ENCODE assay signal across 8 cellular contexts in the genomic region with DNA sequence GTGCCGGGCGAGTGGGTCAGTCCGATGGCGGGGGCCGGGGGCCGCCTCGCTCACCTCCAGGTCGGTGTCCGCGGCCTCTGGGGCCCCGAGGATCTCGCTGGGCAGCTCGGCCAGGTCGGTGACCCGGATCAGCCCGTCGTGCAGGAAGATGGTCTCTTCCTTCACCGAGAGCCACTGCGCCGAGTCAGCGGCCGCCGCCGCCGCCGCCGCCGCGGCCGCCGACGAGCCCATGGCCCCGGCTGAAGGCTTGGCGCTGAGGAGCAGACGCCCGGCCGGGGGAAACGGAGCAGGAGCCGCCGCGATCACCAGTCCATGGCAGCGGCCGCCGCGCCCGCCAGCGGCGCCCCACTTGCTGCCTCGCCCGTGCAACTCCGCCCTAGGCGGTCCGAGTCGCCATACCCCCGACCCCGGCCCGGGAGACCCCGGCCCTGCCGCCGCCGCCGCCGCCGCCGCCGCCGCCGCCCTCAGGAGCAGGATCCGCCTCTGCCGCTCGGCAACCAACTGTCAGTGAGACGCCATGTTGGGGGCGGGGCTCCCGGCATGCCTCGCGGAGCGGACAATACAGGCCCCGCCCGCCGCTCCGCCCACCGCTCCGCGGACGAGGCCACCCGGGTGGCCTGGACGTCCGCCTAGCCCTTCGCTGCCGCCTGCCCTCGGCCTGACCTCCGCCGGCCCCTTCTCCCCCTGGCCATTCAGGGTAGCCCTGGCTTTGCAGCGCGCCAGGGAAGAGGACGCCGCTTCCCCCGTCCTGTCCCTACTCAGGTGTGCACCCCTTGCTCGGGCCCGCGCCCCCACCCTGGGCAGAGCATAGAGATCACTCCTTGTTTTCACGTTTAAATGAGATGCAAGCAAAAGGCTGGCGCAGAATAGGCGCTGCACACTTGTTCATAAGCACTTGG. TPM values are rescaled to one million over a fixed set of nuclear protein-coding genes. Genes with fewer than 3 reads are reported as not detected.
DNase-seq lines count a peak whose midpoint lies in the region; TF ChIP-seq lines count a peak whose summit lies in the region.

A gene with protein sequence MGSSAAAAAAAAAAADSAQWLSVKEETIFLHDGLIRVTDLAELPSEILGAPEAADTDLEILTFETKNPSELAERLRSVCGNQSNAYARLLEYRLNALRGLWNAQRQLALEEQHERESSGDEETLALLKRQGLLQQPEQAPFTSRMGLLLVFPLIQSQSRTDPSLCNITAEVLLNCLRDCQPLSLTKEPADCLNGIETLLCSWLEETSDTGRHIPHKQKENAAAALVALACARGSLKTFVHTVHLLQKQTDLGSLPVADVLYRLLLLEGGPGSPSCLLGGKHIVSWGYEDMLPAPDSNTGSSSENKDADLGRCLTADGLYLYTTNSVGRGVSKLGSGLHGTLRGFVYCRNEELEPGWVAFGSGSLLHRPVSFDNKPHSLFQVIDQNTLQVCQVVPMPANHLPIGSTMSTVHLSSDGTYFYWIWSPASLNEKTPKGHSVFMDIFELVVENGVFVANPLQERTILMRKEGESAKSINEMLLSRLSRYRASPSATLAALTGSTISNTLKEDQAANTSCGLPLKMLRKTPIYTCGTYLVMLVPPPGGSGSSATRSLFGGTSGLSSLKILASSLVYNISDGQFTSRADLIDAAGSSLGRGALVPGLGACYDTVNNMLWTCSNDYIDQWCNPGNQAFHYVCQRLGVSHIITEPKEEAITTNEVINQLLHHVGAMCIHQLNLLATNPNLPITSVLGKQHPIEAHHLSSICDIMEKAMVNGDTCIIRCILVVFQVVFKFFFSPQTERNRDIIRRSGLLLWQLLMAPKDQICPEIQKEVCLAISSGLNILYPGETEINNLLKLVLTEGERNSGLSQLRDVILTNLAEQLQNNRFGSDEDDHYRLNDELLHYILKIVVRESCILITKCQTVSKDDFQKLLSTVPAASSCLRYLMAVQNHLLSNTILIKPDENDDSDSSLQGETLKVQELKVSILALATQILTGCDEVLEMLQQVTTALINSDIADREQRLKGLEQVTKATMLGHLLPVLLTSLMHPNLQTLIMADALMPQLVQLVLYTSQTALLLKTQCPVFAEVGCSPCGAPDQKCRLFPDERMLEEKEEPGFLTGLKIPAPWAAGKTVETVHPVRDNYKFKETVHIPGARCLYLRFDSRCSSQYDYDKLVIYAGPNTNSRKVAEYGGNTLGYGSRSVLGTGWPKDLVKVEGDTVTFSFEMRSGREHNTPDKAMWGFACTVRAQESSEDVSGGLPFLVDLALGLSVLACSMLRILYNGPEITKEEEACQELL (N-terminal part only) (minus strand): TSS at position 534 of the 899 bp plus-strand sequence. CDS start 303 bp downstream, at position 231.

- peak within 1 kb of the TSS; percentile 93 for H3K27ac ChIP-seq in substantia nigra (ENCODE audit: low read depth, low read length, poor library complexity, severe bottlenecking)

- peak within 1 kb of the TSS; percentile 96 for H3K4me3 Mint-ChIP-seq in activated naive CD4-positive, alpha-beta T cell treated with anti-CD3 and anti-CD28 coated beads for 36 hours

- intact Hi-C loops in activated naive CD4-positive, alpha-beta T cell treated with anti-CD3 and anti-CD28 coated beads for 36 hours (cut with micrococcal nuclease), result loop anchor here (1.0 to 10.0 kb wide), 3 partner anchors 27 to 540 kb away; partner anchors contain the start of genes MAPKAPK5 and RPL6

- H3K27ac Mint-ChIP-seq in activated naive CD4-positive, alpha-beta T cell treated with anti-CD3 and anti-CD28 coated beads for 36 hours, result peak within 1 kb of the TSS; percentile 80

- no peaks in the 10 kb centered on the region for H3K36me3 Mint-ChIP-seq in activated naive CD4-positive, alpha-beta T cell treated with anti-CD3 and anti-CD28 coated beads for 36 hours (ENCODE audit: low read depth)

- CTCF ChIA-PET in HEK293T (lab: Yijun Ruan, JAX), result no interaction called here
- CTCF ChIA-PET in activated naive CD4-positive, alpha-beta T cell treated with anti-CD3 and anti-CD28 coated beads for 36 hours (lab: Charles Lee), result no interaction called here

- no peaks in the 10 kb centered on the region for H3K27me3 Mint-ChIP-seq in activated naive CD4-positive, alpha-beta T cell treated with anti-CD3 and anti-CD28 coated beads for 36 hours (ENCODE audit: low read depth)

- H3K9me3 Mint-ChIP-seq in activated naive CD4-positive, alpha-beta T cell treated with anti-CD3 and anti-CD28 coated beads for 36 hours, result no peaks in the 10 kb centered on the region

- POLR2A ChIA-PET in HEK293T (lab: Yijun Ruan, JAX), result no interaction called here

- peaks cover 26% of the 10 kb centered on the region for H3K4me1 Mint-ChIP-seq in activated naive CD4-positive, alpha-beta T cell treated with anti-CD3 and anti-CD28 coated beads for 36 hours (ENCODE audit: low read depth)

- peak; percentile 99 for DNase-seq in GM03348 (ENCODE audit: low spot score)
- peak; percentile 95 for DNase-seq in HEK293T (ENCODE audit: extremely low spot score)
- DNase-seq in MV-4-11 (lab: John Stamatoyannopoulos, UW), result peak; percentile 82
- peak; percentile 90 for DNase-seq in SK-N-DZ (ENCODE audit: low spot score)
- DNase-seq in activated naive CD4-positive, alpha-beta T cell treated with anti-CD3 and anti-CD28 coated beads for 36 hours, result peak; percentile 95
- peak; percentile 94 for DNase-seq in germinal center (ENCODE audit: low spot score)
- DNase-seq in non-pigmented ciliary epithelial cell (ENCODE audit: low read depth), result peak; percentile 20
- peak; percentile 53 to 98 (median 91) for DNase-seq in substantia nigra (lab: John Stamatoyannopoulos, UW)

TF ChIP-seq in HEK293T, 16 proteins besides CTCF, POLR2A, EP300 and RAD21:
- TF ChIP-seq PKNOX1 (IDR thresholded peaks at IDR 0.05) (no peak; the same call in 1 of the 2 replicates), FOXA1 (IDR thresholded peaks at IDR 0.05) (no peak), CTBP1 (IDR thresholded peaks at IDR 0.05; ENCODE audit: borderline replicate concordance) (no peak), SUZ12 (IDR thresholded peaks at IDR 0.05) (no peak), ARNT (IDR thresholded peaks at IDR 0.05) (no peak), FOXK2 (IDR thresholded peaks at IDR 0.05) (no peak), TARDBP (IDR thresholded peaks at IDR 0.05) (no peak)

RNA-seq across cellular contexts. Expression of the gene that starts here (rescaled TPM):
- 13.1 and 14.2 TPM in 2 replicates for polyA plus RNA-seq in SK-N-DZ (2014; cell fraction: cytosol; rRNA removed)
- polyA plus RNA-seq in SK-N-DZ (2014; cell fraction: nucleus; rRNA removed), result 22.2 and 48.9 TPM in 2 replicates
- total RNA-seq in activated naive CD4-positive, alpha-beta T cell treated with anti-CD3 and anti-CD28 coated beads for 36 hours, result 10 to 100 TPM; 17.6 to 19.2 TPM

Comparison
In these comparisons a context has a peak if more than half of its experiments do, and no peak if none do; other contexts are left out.
1. Peak in every context shown above with its lines: DNase-seq and H3K27ac ChIP-seq.
2. DNase-seq: peak in every context shown above with its lines; median percentile 99 in GM03348; 95 in HEK293T; 95 in activated naive CD4-positive, alpha-beta T cell treated with anti-CD3 and anti-CD28 coated beads for 36 hours; 94 in germinal center; 91 in substantia nigra; 90 in SK-N-DZ; 82 in MV-4-11; 20 in non-pigmented ciliary epithelial cell.